ENCODE assay signal across 8 cellular contexts in genomic region chr22:22168190-22168940, GRCh38.
DNase-seq lines count a peak whose midpoint lies in the region; ATAC-seq and TF ChIP-seq lines count a peak whose summit lies in the region.

No MANE protein-coding gene starts in this region.

- no peak for TF ChIP-seq CTCF in body of pancreas (IDR thresholded peaks at IDR 0.05)

- H3K36me3 ChIP-seq in body of pancreas (replicated peaks in 1 of 2; ENCODE audit: insufficient read depth in 1 of 2, low read depth in 2 of 2): no peaks in the 10 kb centered on the region

- no peaks in the 10 kb centered on the region for H3K36me3 Mint-ChIP-seq in activated CD4-positive, alpha-beta T cell treated with anti-CD3 and anti-CD28 coated beads, Interleukin-2, amount 10 ng/mL, durations not matched to agents 24 days and 14 days (ENCODE audit: low read depth)
- H3K36me3 Mint-ChIP-seq in naive thymus-derived CD8-positive, alpha-beta T cell: no peaks in the 10 kb centered on the region

- H3K9me3 Mint-ChIP-seq in activated CD4-positive, alpha-beta T cell treated with anti-CD3 and anti-CD28 coated beads, Interleukin-2, amount 10 ng/mL, durations not matched to agents 24 days and 14 days: no peaks in the 10 kb centered on the region
- H3K9me3 Mint-ChIP-seq in naive thymus-derived CD8-positive, alpha-beta T cell: no peaks in the 10 kb centered on the region

- H3K4me3 Mint-ChIP-seq in activated CD4-positive, alpha-beta T cell treated with anti-CD3 and anti-CD28 coated beads, Interleukin-2, amount 10 ng/mL, durations not matched to agents 24 days and 14 days: peak overlapping the region; percentile 49
- H3K4me3 Mint-ChIP-seq in naive thymus-derived CD8-positive, alpha-beta T cell: peak overlapping the region; percentile 65 to 85 (median 76)

- H3K4me1 ChIP-seq in body of pancreas: no peaks in the 10 kb centered on the region

- peak overlapping the region; percentile 58 for H3K27ac Mint-ChIP-seq in activated CD4-positive, alpha-beta T cell treated with anti-CD3 and anti-CD28 coated beads, Interleukin-2, amount 10 ng/mL, durations not matched to agents 24 days and 14 days
- peak overlapping the region; percentile 34 to 87 (median 78) for H3K27ac Mint-ChIP-seq in naive thymus-derived CD8-positive, alpha-beta T cell

- H3K27me3 Mint-ChIP-seq in activated CD4-positive, alpha-beta T cell treated with anti-CD3 and anti-CD28 coated beads, Interleukin-2, amount 10 ng/mL, durations not matched to agents 24 days and 14 days: peaks cover 7% of the 10 kb centered on the region
- peaks cover 0 to 14% (median 3%) of the 10 kb centered on the region in 5 donors for H3K27me3 Mint-ChIP-seq in naive thymus-derived CD8-positive, alpha-beta T cell

- POLR2A ChIA-PET in naive thymus-derived CD8-positive, alpha-beta T cell (lab: Charles Lee): no interaction called here

- ATAC-seq in HG02642 (IDR thresholded peaks at IDR 0.05; ENCODE audit: poor library complexity, unreplicated experiment) (peak; percentile 37), body of pancreas (peak; percentile 55)
- ATAC-seq in naive thymus-derived CD8-positive, alpha-beta T cell: peak; percentile 57 to 70

- H3K4me1 Mint-ChIP-seq in activated CD4-positive, alpha-beta T cell treated with anti-CD3 and anti-CD28 coated beads, Interleukin-2, amount 10 ng/mL, durations not matched to agents 24 days and 14 days: peaks cover 2% of the 10 kb centered on the region
- peaks cover 8 to 69% (median 18%) of the 10 kb centered on the region in 4 donors for H3K4me1 Mint-ChIP-seq in naive thymus-derived CD8-positive, alpha-beta T cell

- no peaks in the 10 kb centered on the region for H3K9me3 ChIP-seq in body of pancreas

- no peak overlapping the region for H3K4me3 ChIP-seq in body of pancreas

- 21 to 32% methylated on average over 7 of the region's 7 CpGs for WGBS in body of pancreas, 2 donors

- H3K27ac ChIP-seq in body of pancreas: no peak overlapping the region

- no peaks in the 10 kb centered on the region for H3K27me3 ChIP-seq in body of pancreas

- intact Hi-C loops in activated CD4-positive, alpha-beta T cell treated with anti-CD3 and anti-CD28 coated beads, Interleukin-2, amount 10 ng/mL, durations not matched to agents 24 days and 14 days (cut with micrococcal nuclease): no loop called here
- intact Hi-C loops in body of pancreas (cut with DNase I): no loop called here

- no peak for TF ChIP-seq POLR2A in body of pancreas (IDR thresholded peaks at IDR 0.05)

- DNase-seq in activated CD4-positive, alpha-beta T cell treated with anti-CD3 and anti-CD28 coated beads, Interleukin-2, amount 10 ng/mL, durations not matched to agents 24 days and 14 days: no peak
- DNase-seq in activated CD4-positive, alpha-beta T cell treated with anti-CD3 and anti-CD28 coated beads for 1 hour: no peak
- DNase-seq in NCI-H2171 (lab: John Stamatoyannopoulos, UW) (peak; percentile 89), body of pancreas (peak; percentile 21 to 52 (median 44)), hippocampal formation (lab: John Stamatoyannopoulos, UW) (no peak), medulla oblongata (ENCODE audit: extremely low spot score) (no peak)
- DNase-seq in naive thymus-derived CD8-positive, alpha-beta T cell: peak in 4 of 10 donors; percentile 3 to 36 (median 12)

Comparison
In these comparisons a context has a peak if more than half of its experiments do, and no peak if none do; other contexts are left out.
1. DNase-seq: peak in NCI-H2171 (single experiment) and body of pancreas (4 of 4); none in activated CD4-positive, alpha-beta T cell treated with anti-CD3 and anti-CD28 coated beads, Interleukin-2, amount 10 ng/mL, durations not matched to agents 24 days and 14 days (single experiment), activated CD4-positive, alpha-beta T cell treated with anti-CD3 and anti-CD28 coated beads for 1 hour (single experiment), hippocampal formation (0 of 2) and medulla oblongata (single experiment).
2. Peak in every context shown above with its lines, with median percentiles within 50 percentile points of each other: ATAC-seq.